Comparison of ENCODE assay signal across 32 cellular contexts in genomic region chr1:49060766-49061165, GRCh38.
A peak's percentile ranks its signal among the peaks of the same experiment; 100 is the strongest.
DNase-seq lines count a peak whose midpoint lies in the region; FAIRE-seq and TF ChIP-seq lines count a peak whose summit lies in the region.
"Had no signal": no experiment of that assay in that cellular context is flagged by ENCODE, and none has a peak within 500 bp of the region (broad histone marks: within the 10 kb centered on the region; RNA-seq: fewer than 3 reads in every experiment).

No MANE protein-coding gene starts in this region.

- peak; percentile 91 for DNase-seq in AG10803 (ENCODE audit: low read depth)
- peak; percentile 92 for DNase-seq in HT1080 (ENCODE audit: low read depth)
- peak; percentile 96 for DNase-seq in astrocyte (ENCODE audit: low read depth)
- peak; percentile 13 for DNase-seq in kidney glomerular epithelial cell (lab: John Stamatoyannopoulos, UW)
- DNase-seq in small intestine = no peak
- DNase-seq in stimulated activated CD4-positive, alpha-beta T cell treated with anti-CD3 and anti-CD28 coated beads, Interleukin-4, amount 100 ng/mL, for 24 hours = no peak
- DNase-seq in H9 = no peak
- DNase-seq in NCI-H1105 (lab: John Stamatoyannopoulos, UW) = no peak
- DNase-seq: ACHN; activated CD8-positive, alpha-beta T cell treated with anti-CD3 and anti-CD28 coated beads for 36 hours; activated naive CD4-positive, alpha-beta T cell treated with anti-CD3 and anti-CD28 coated beads, Interleukin-2, amount 50 U/mL, for 16 hours; anterior cingulate cortex; dermis blood vessel endothelial cell; DND-41; GOT3; heart left ventricle; NCI-H2081; NCI-H2227 treated with DMSO at 0.1 percent for 48 hours; NCI-H774; nephron progenitor cell; ovary; stimulated activated CD4-positive, alpha-beta T cell treated with anti-CD3 and anti-CD28 coated beads, Interleukin-4, amount 100 ng/mL, for 4 hours; stimulated activated naive B cell treated with anti-CD40 and anti-IgM and Interleukin-4, amounts not matched to agents 10 μg/mL and 1 μg/mL and 100 μg/mL, for 72 hours; T-helper 17 cell; upper lobe of right lung had no signal

- H3K36me3 Mint-ChIP-seq in astrocyte (ENCODE audit: low read depth, unreplicated experiment) = no peaks in the 10 kb centered on the region
- peaks cover 6 to 42% (median 21%) of the 10 kb centered on the region in 3 experiments; a peak in 6 of 7 replicates for H3K36me3 Mint-ChIP-seq in H9 (ENCODE audit: insufficient read depth in 1 of 3, low read depth in 3 of 3)
- H3K36me3 Mint-ChIP-seq: stimulated activated naive B cell treated with anti-CD40 and anti-IgM and Interleukin-4, amounts not matched to agents 10 μg/mL and 1 μg/mL and 100 μg/mL, for 72 hours had no signal

- H2AFZ ChIP-seq in astrocyte (ENCODE audit: low read depth, low read length) (no peak overlapping the region), H9 (ENCODE audit: low read length) (no peak overlapping the region)

- H3K18ac ChIP-seq in H9 (ENCODE audit: insufficient read length, low read depth, low read length) = no peak overlapping the region

- TF ChIP-seq CTCF in AG10803 (conservative IDR thresholded peaks at IDR 0.05; ENCODE audit: low read length) (peak; percentile 42), astrocyte (IDR thresholded peaks at IDR 0.05; ENCODE audit: insufficient read depth, low read depth, low read length) (peak; percentile 14), H9 (conservative IDR thresholded peaks at IDR 0.05) (no peak)

- H3K4me1 ChIP-seq in astrocyte (ENCODE audit: insufficient read depth, low read length) = peaks cover 15% of the 10 kb centered on the region
- no peaks in the 10 kb centered on the region for H3K4me1 ChIP-seq in small intestine (ENCODE audit: control insufficient read depth in 2 of 2, insufficient read depth in 1 of 2, low read depth in 1 of 2, low read length in 1 of 2)
- H3K4me1 ChIP-seq in H9 (ENCODE audit: insufficient read depth, low read length) = no peaks in the 10 kb centered on the region
- H3K4me1 ChIP-seq: heart left ventricle, right atrium auricular region, suprapubic skin, upper lobe of right lung had no signal

- H3T11ph ChIP-seq in H9 (ENCODE audit: low read length) = no peak overlapping the region

- H2BK20ac ChIP-seq in H9 (ENCODE audit: low read depth, low read length, poor library complexity, severe bottlenecking) = no peak overlapping the region

- H3K23me2 ChIP-seq in H9 (ENCODE audit: insufficient read length, low read depth, low read length, poor library complexity, severe bottlenecking) = no peaks in the 10 kb centered on the region

- no peak overlapping the region for H3K4ac ChIP-seq in H9 (ENCODE audit: low read depth, low read length)

- H3K9me3 Mint-ChIP-seq in astrocyte (ENCODE audit: unreplicated experiment) (peaks cover 7% of the 10 kb centered on the region), H9 (peaks cover 88 to 94% of the 10 kb centered on the region in 2 experiments)
- H3K9me3 Mint-ChIP-seq: activated CD8-positive, alpha-beta T cell treated with anti-CD3 and anti-CD28 coated beads for 36 hours; central memory CD8-positive, alpha-beta T cell had no signal

- H2BK15ac ChIP-seq in H9 (ENCODE audit: low read depth, low read length) = no peak overlapping the region

- H3K4me3 Mint-ChIP-seq in astrocyte (ENCODE audit: unreplicated experiment) (no peak overlapping the region), H9 (no peak overlapping the region)
- H3K4me3 Mint-ChIP-seq: activated CD8-positive, alpha-beta T cell treated with anti-CD3 and anti-CD28 coated beads for 36 hours; activated T-helper 17 cell treated with anti-CD3 and anti-CD28 coated beads, Interleukin-2, amount 50 U/mL, for 72 hours; central memory CD8-positive, alpha-beta T cell; nephron progenitor cell; stimulated activated naive B cell treated with anti-CD40 and anti-IgM and Interleukin-4, amounts not matched to agents 10 μg/mL and 1 μg/mL and 100 μg/mL, for 72 hours; T-helper 17 cell had no signal

- H3K79me2 ChIP-seq in astrocyte (ENCODE audit: insufficient read depth, low read length) (no peaks in the 10 kb centered on the region), H9 (ENCODE audit: insufficient read depth, low read length) (no peaks in the 10 kb centered on the region)

- H3K9me3 ChIP-seq in astrocyte (ENCODE audit: insufficient read depth, low read depth, low read length) (peaks cover 5% of the 10 kb centered on the region), small intestine (ENCODE audit: control insufficient read depth, low read depth) (no peaks in the 10 kb centered on the region), H9 (ENCODE audit: control insufficient read depth, low read depth, low read length) (peaks cover 44% of the 10 kb centered on the region)
- H3K9me3 ChIP-seq: heart left ventricle, ovary, right atrium auricular region, suprapubic skin, upper lobe of right lung had no signal

- no peak overlapping the region for H2BK5ac ChIP-seq in H9 (ENCODE audit: insufficient read length, low read length)

- no peak overlapping the region for H3K9ac ChIP-seq in astrocyte (ENCODE audit: low read length)
- H3K9ac ChIP-seq in H9 (ENCODE audit: extremely low read depth, insufficient read length, low read length) = no peak overlapping the region

- H3K4me1 Mint-ChIP-seq in astrocyte (ENCODE audit: low read depth, unreplicated experiment) = no peaks in the 10 kb centered on the region
- H3K4me1 Mint-ChIP-seq in H9 = no peaks in the 10 kb centered on the region
- H3K4me1 Mint-ChIP-seq: activated T-helper 17 cell treated with anti-CD3 and anti-CD28 coated beads, Interleukin-2, amount 50 U/mL, for 72 hours; central memory CD8-positive, alpha-beta T cell; nephron progenitor cell; stimulated activated naive B cell treated with anti-CD40 and anti-IgM and Interleukin-4, amounts not matched to agents 10 μg/mL and 1 μg/mL and 100 μg/mL, for 72 hours; T-helper 17 cell had no signal

- no peaks in the 10 kb centered on the region for H3K27me3 Mint-ChIP-seq in astrocyte (ENCODE audit: low read depth, unreplicated experiment)
- H3K27me3 Mint-ChIP-seq in H9 (ENCODE audit: low read depth) = peaks cover 3% of the 10 kb centered on the region
- H3K27me3 Mint-ChIP-seq: central memory CD8-positive, alpha-beta T cell; T-helper 17 cell had no signal

- no peak overlapping the region for H4K8ac ChIP-seq in H9 (replicated peaks; ENCODE audit: insufficient read length, low read depth, low read length)

- H3K56ac ChIP-seq in H9 (ENCODE audit: insufficient read length, low read depth, low read length) = no peak overlapping the region

- H3K27ac Mint-ChIP-seq in astrocyte (ENCODE audit: unreplicated experiment) = no peak overlapping the region
- H3K27ac Mint-ChIP-seq in H9 = no peak overlapping the region
- H3K27ac Mint-ChIP-seq: activated CD8-positive, alpha-beta T cell treated with anti-CD3 and anti-CD28 coated beads for 36 hours; activated T-helper 17 cell treated with anti-CD3 and anti-CD28 coated beads, Interleukin-2, amount 50 U/mL, for 72 hours; nephron progenitor cell; stimulated activated naive B cell treated with anti-CD40 and anti-IgM and Interleukin-4, amounts not matched to agents 10 μg/mL and 1 μg/mL and 100 μg/mL, for 72 hours; T-helper 17 cell had no signal

- no peak overlapping the region for H3K23ac ChIP-seq in H9 (ENCODE audit: insufficient read length, low read depth, low read length)

- H4K20me1 ChIP-seq in astrocyte (ENCODE audit: insufficient read depth, low read length) = no peaks in the 10 kb centered on the region
- no peaks in the 10 kb centered on the region for H4K20me1 ChIP-seq in H9 (ENCODE audit: control insufficient read depth, insufficient read depth, insufficient read length)

- H2BK120ac ChIP-seq in H9 (ENCODE audit: low read depth, low read length, poor library complexity, severe bottlenecking) = no peak overlapping the region

- no peak overlapping the region for H4K5ac ChIP-seq in H9 (ENCODE audit: insufficient read length, low read depth, low read length)

- no peaks in the 10 kb centered on the region for H3K79me1 ChIP-seq in H9 (ENCODE audit: insufficient read depth, low read depth, low read length, poor library complexity, severe bottlenecking)

- H3K27me3 ChIP-seq in astrocyte (ENCODE audit: insufficient read depth, low read length) = no peaks in the 10 kb centered on the region
- H3K27me3 ChIP-seq in small intestine (ENCODE audit: control insufficient read depth in 2 of 2, insufficient read depth in 2 of 2, low read length in 2 of 2) = no peaks in the 10 kb centered on the region
- no peaks in the 10 kb centered on the region for H3K27me3 ChIP-seq in H9 (ENCODE audit: insufficient read depth, low read length)
- H3K27me3 ChIP-seq: heart left ventricle, ovary, right atrium auricular region, suprapubic skin, upper lobe of right lung had no signal

- no peaks in the 10 kb centered on the region for H3K36me3 ChIP-seq in astrocyte (ENCODE audit: insufficient read depth, low read length)
- H3K36me3 ChIP-seq in small intestine (ENCODE audit: control insufficient read depth in 2 of 2, insufficient read depth in 2 of 2, low read length in 2 of 2) = no peaks in the 10 kb centered on the region
- H3K36me3 ChIP-seq: heart left ventricle, ovary, right atrium auricular region, suprapubic skin, upper lobe of right lung had no signal

- H3K14ac ChIP-seq in H9 (ENCODE audit: insufficient read depth, low read length) = no peak overlapping the region

- no peak overlapping the region for H2BK12ac ChIP-seq in H9 (ENCODE audit: insufficient read length, low read depth, low read length)

- H3K4me3 ChIP-seq in AG10803 (ENCODE audit: low read length) (no peak overlapping the region), astrocyte (ENCODE audit: insufficient read depth, low read depth, low read length) (no peak overlapping the region), small intestine (ENCODE audit: low read depth in 1 of 2, low read length in 2 of 2) (no peak overlapping the region)
- H3K4me3 ChIP-seq: heart left ventricle, K562, ovary, right atrium auricular region, suprapubic skin, upper lobe of right lung had no signal

- no peak overlapping the region for H3K27ac ChIP-seq in astrocyte (ENCODE audit: low read depth, low read length)
- H3K27ac ChIP-seq in small intestine (ENCODE audit: low read depth in 1 of 2, low read length in 1 of 2) = no peak overlapping the region
- no peak overlapping the region for H3K27ac ChIP-seq in H9 (ENCODE audit: insufficient read length, low read depth, low read length)
- H3K27ac ChIP-seq: heart left ventricle, ovary, right atrium auricular region, RWPE1, suprapubic skin, upper lobe of right lung had no signal

- WGBS in small intestine, 3 donors = 67 to 91% (median 73%) methylated on average over 1 of the region's 1 CpG
- WGBS in H9 (ENCODE audit: extremely low coverage, insufficient read length, low lambda C conversion rate) = no CpG with 5 or more reads among the region's 1 CpG

- H2AK5ac ChIP-seq in H9 (ENCODE audit: insufficient read length, low read length) = no peak overlapping the region

- no peak overlapping the region for H4K91ac ChIP-seq in H9 (ENCODE audit: insufficient read length, low read depth, low read length)

- FAIRE-seq in astrocyte (lab: Jason Lieb, UNC) = peak; percentile 95
- FAIRE-seq in small intestine (lab: Jason Lieb, UNC) = no peak
- FAIRE-seq: endometrium, K562 had no signal

- H3K4me2 ChIP-seq in astrocyte (ENCODE audit: low read length) (peak overlapping the region; percentile 46), H9 (ENCODE audit: insufficient read depth, insufficient read length, low read length) (no peak overlapping the region)

Comparison
In these comparisons a context has a peak if more than half of its experiments do, and no peak if none do; other contexts are left out.
1. DNase-seq: peak in AG10803 (single experiment), HT1080 (single experiment), astrocyte (single experiment) and kidney glomerular epithelial cell (single experiment); none in small intestine (single experiment), stimulated activated CD4-positive, alpha-beta T cell treated with anti-CD3 and anti-CD28 coated beads, Interleukin-4, amount 100 ng/mL, for 24 hours (single experiment), H9 (single experiment) and NCI-H1105 (single experiment).